ENCODE assay signal across 16 cellular contexts in the genomic region with DNA sequence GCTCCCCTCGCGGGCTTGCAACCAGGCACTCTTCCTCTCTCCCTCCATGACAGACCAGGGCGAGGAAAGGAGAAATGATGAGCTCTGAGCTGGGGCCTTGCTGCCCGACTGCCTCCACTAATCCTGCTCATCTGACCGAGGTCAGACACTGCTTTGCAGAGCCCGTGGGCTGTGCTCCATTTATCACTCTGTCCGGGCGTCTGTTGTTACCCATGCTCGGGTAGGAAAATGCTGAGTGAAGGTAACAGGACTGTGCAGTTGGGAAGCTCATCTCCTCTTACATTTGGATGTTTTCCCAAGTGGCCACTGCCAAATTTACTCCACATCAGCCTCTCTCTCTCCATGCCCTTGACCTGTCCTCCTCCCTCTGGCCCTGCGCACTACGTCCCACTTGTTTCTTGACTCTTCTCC. TPM values are rescaled to one million over a fixed set of nuclear protein-coding genes. Genes with fewer than 3 reads are reported as not detected.
DNase-seq lines count a peak whose midpoint lies in the region; ATAC-seq and TF ChIP-seq lines count a peak whose summit lies in the region.
"Had no signal": no experiment of that assay in that cellular context is flagged by ENCODE, and none has a peak within 500 bp of the region (broad histone marks: within the 10 kb centered on the region; RNA-seq: fewer than 3 reads in every experiment).

No MANE protein-coding gene starts in this region.

- no peaks in the 10 kb centered on the region for H4K20me1 ChIP-seq in H9 (ENCODE audit: control insufficient read depth, insufficient read depth, insufficient read length)

- CTCF ChIA-PET in Caco-2 (lab: Charles Lee): interaction anchor here (0.6 kb wide), 1 partner anchor 72 kb away, joined by 3 read pairs; no protein-coding TSS in a partner anchor

- no peak overlapping the region for H3K56ac ChIP-seq in H9 (ENCODE audit: insufficient read length, low read depth, low read length)

- H2BK5ac ChIP-seq in H9 (ENCODE audit: insufficient read length, low read length): no peak overlapping the region

- H3K9me3 Mint-ChIP-seq in H9 (no peaks in the 10 kb centered on the region), natural killer cell (no peaks in the 10 kb centered on the region), Caco-2 (ENCODE audit: unreplicated experiment) (no peaks in the 10 kb centered on the region)
- H3K9me3 Mint-ChIP-seq: activated CD4-positive, alpha-beta T cell treated with anti-CD3 and anti-CD28 coated beads, Interleukin-2, amount 10 ng/mL, durations not matched to agents 7 days and 5 days had no signal

- TF ChIP-seq CTCF in H9 (conservative IDR thresholded peaks at IDR 0.05) (no peak), psoas muscle (IDR thresholded peaks at IDR 0.05) (no peak), natural killer cell (IDR thresholded peaks at IDR 0.05) (no peak), Caco-2 (IDR thresholded peaks at IDR 0.05; ENCODE audit: insufficient read depth in 1 of 2, low read depth in 1 of 2, low read length in 1 of 2, severe bottlenecking in 1 of 2, unreplicated experiment in 1 of 2) (no peak)

- no peak overlapping the region for H3K4me3 ChIP-seq in right cardiac atrium (ENCODE audit: low read length)
- no peak overlapping the region for H3K4me3 ChIP-seq in psoas muscle
- no peak overlapping the region for H3K4me3 ChIP-seq in Caco-2 (ENCODE audit: low read depth, low read length)

- DNase-seq in H9 (no peak), amniotic epithelial cell (ENCODE audit: low read depth) (peak; percentile 64), right cardiac atrium (no peak), psoas muscle (no peak), natural killer cell (no peak), DMS79 treated with DMSO at 0.1 percent for 48 hours (lab: John Stamatoyannopoulos, UW) (no peak), Caco-2 (no peak)
- DNase-seq: activated CD4-positive, alpha-beta T cell treated with anti-CD3 and anti-CD28 coated beads, Interleukin-2, amount 10 ng/mL, durations not matched to agents 7 days and 5 days; amniotic stem cell; central memory CD4-positive, alpha-beta T cell; MM.1S; NCI-H1694; NCI-H2171 treated with DMSO at 0.1 percent for 48 hours; SHP77 treated with DMSO at 0.1 percent for 48 hours; stimulated activated CD8-positive, alpha-beta memory T cell treated with anti-CD3 and anti-CD28 coated beads, Interleukin-4, amount 100 ng/mL, for 48 hours had no signal

- H3K27me3 Mint-ChIP-seq in H9 (ENCODE audit: low read depth) (no peaks in the 10 kb centered on the region), natural killer cell (ENCODE audit: low read depth in 2 of 2) (peaks cover 0 to 4% of the 10 kb centered on the region in 2 donors), Caco-2 (ENCODE audit: insufficient read depth, unreplicated experiment) (peaks cover 5% of the 10 kb centered on the region)
- H3K27me3 Mint-ChIP-seq: activated CD4-positive, alpha-beta T cell treated with anti-CD3 and anti-CD28 coated beads, Interleukin-2, amount 10 ng/mL, durations not matched to agents 7 days and 5 days had no signal

- H3K4ac ChIP-seq in H9 (ENCODE audit: low read depth, low read length): no peak overlapping the region

- H2AFZ ChIP-seq in H9 (ENCODE audit: low read length): no peak overlapping the region

- no peak overlapping the region for H4K5ac ChIP-seq in H9 (ENCODE audit: insufficient read length, low read depth, low read length)

- no peak overlapping the region for H2AK5ac ChIP-seq in H9 (ENCODE audit: insufficient read length, low read length)

- no peak overlapping the region for H3K9ac ChIP-seq in H9 (ENCODE audit: extremely low read depth, insufficient read length, low read length)

- intact Hi-C loops in right cardiac atrium (cut with DNase I): no loop called here
- intact Hi-C loops in psoas muscle (cut with DNase I): loop anchor here in 1 of 2 donors (5.0 kb wide), 1 partner anchor 40 kb away; no protein-coding TSS in a partner anchor
- intact Hi-C loops in natural killer cell (cut with micrococcal nuclease): no loop called here
- intact Hi-C loops in Caco-2 (cut with micrococcal nuclease; ENCODE audit: unreplicated experiment): no loop called here

- H3T11ph ChIP-seq in H9 (ENCODE audit: low read length): no peak overlapping the region

- H3K4me1 ChIP-seq in H9 (ENCODE audit: insufficient read depth, low read length) (peaks cover 1% of the 10 kb centered on the region; the same call in 1 of the 2 replicates), right cardiac atrium (ENCODE audit: control insufficient read depth, insufficient read depth, low read length) (peaks cover 20% of the 10 kb centered on the region), psoas muscle (peaks cover 61% of the 10 kb centered on the region), Caco-2 (no peaks in the 10 kb centered on the region)

- no peaks in the 10 kb centered on the region for H3K79me1 ChIP-seq in H9 (ENCODE audit: insufficient read depth, low read depth, low read length, poor library complexity, severe bottlenecking)

- H4K8ac ChIP-seq in H9 (replicated peaks; ENCODE audit: insufficient read length, low read depth, low read length): no peak overlapping the region

- no peak overlapping the region for H2BK20ac ChIP-seq in H9 (ENCODE audit: low read depth, low read length, poor library complexity, severe bottlenecking)

- H3K14ac ChIP-seq in H9 (ENCODE audit: insufficient read depth, low read length): no peak overlapping the region

- no peak overlapping the region for H2BK12ac ChIP-seq in H9 (ENCODE audit: insufficient read length, low read depth, low read length)

- no peaks in the 10 kb centered on the region for H3K9me3 ChIP-seq in H9 (ENCODE audit: control insufficient read depth, low read depth, low read length)
- H3K9me3 ChIP-seq in right cardiac atrium (ENCODE audit: control insufficient read depth, low read length): no peaks in the 10 kb centered on the region
- no peaks in the 10 kb centered on the region for H3K9me3 ChIP-seq in psoas muscle
- no peaks in the 10 kb centered on the region for H3K9me3 ChIP-seq in Caco-2

- no peaks in the 10 kb centered on the region for H3K23me2 ChIP-seq in H9 (ENCODE audit: insufficient read length, low read depth, low read length, poor library complexity, severe bottlenecking)

- H3K27me3 ChIP-seq in H9 (ENCODE audit: insufficient read depth, low read length): no peaks in the 10 kb centered on the region
- no peaks in the 10 kb centered on the region for H3K27me3 ChIP-seq in right cardiac atrium (ENCODE audit: control insufficient read depth, insufficient read depth)
- no peaks in the 10 kb centered on the region for H3K27me3 ChIP-seq in psoas muscle (ENCODE audit: insufficient read depth in 3 of 3, low read length in 2 of 3)
- H3K27me3 ChIP-seq in Caco-2 (replicated peaks; ENCODE audit: control insufficient read depth, insufficient read depth, low read length): no peaks in the 10 kb centered on the region

- no peak overlapping the region for H3K23ac ChIP-seq in H9 (ENCODE audit: insufficient read length, low read depth, low read length)

- no peak overlapping the region for H2BK120ac ChIP-seq in H9 (ENCODE audit: low read depth, low read length, poor library complexity, severe bottlenecking)

- peak in 1 of 2 donors; percentile 45 for ATAC-seq in right cardiac atrium
- ATAC-seq in psoas muscle: peak; percentile 79 to 86 (median 82)
- ATAC-seq in natural killer cell: no peak

- H4K91ac ChIP-seq in H9 (ENCODE audit: insufficient read length, low read depth, low read length): no peak overlapping the region

- peaks cover 31 to 32% of the 10 kb centered on the region in 2 experiments for H3K4me1 Mint-ChIP-seq in H9
- no peaks in the 10 kb centered on the region for H3K4me1 Mint-ChIP-seq in natural killer cell
- no peaks in the 10 kb centered on the region for H3K4me1 Mint-ChIP-seq in Caco-2 (ENCODE audit: low read depth, unreplicated experiment)
- H3K4me1 Mint-ChIP-seq: activated CD4-positive, alpha-beta T cell treated with anti-CD3 and anti-CD28 coated beads, Interleukin-2, amount 10 ng/mL, durations not matched to agents 7 days and 5 days had no signal

- H3K4me2 ChIP-seq in H9 (ENCODE audit: insufficient read depth, insufficient read length, low read length): no peak overlapping the region

- H3K4me3 Mint-ChIP-seq in H9 (no peak overlapping the region), natural killer cell (no peak overlapping the region), Caco-2 (ENCODE audit: unreplicated experiment) (no peak overlapping the region)
- H3K4me3 Mint-ChIP-seq: activated CD4-positive, alpha-beta T cell treated with anti-CD3 and anti-CD28 coated beads, Interleukin-2, amount 10 ng/mL, durations not matched to agents 7 days and 5 days had no signal

- peaks cover 0 to 7% (median under 1%) of the 10 kb centered on the region in 3 experiments; a peak in 3 of 7 replicates for H3K36me3 Mint-ChIP-seq in H9 (ENCODE audit: insufficient read depth in 1 of 3, low read depth in 3 of 3)
- H3K36me3 Mint-ChIP-seq in natural killer cell: no peaks in the 10 kb centered on the region
- no peaks in the 10 kb centered on the region for H3K36me3 Mint-ChIP-seq in Caco-2 (ENCODE audit: insufficient read depth, unreplicated experiment)

- no peak overlapping the region for H3K27ac ChIP-seq in H9 (ENCODE audit: insufficient read length, low read depth, low read length)
- peak overlapping the region; percentile 32 for H3K27ac ChIP-seq in right cardiac atrium (ENCODE audit: low read length)
- H3K27ac ChIP-seq in psoas muscle: peak overlapping the region; percentile 66
- H3K27ac ChIP-seq: C4-2B had no signal

- no peak overlapping the region for H3K18ac ChIP-seq in H9 (ENCODE audit: insufficient read length, low read depth, low read length)

- peak overlapping the region in 2 of 3 experiments; percentile 2 to 49; a peak in 2 of 7 replicates for H3K27ac Mint-ChIP-seq in H9
- no peak overlapping the region for H3K27ac Mint-ChIP-seq in natural killer cell
- H3K27ac Mint-ChIP-seq in Caco-2 (ENCODE audit: unreplicated experiment): no peak overlapping the region
- H3K27ac Mint-ChIP-seq: activated CD4-positive, alpha-beta T cell treated with anti-CD3 and anti-CD28 coated beads, Interleukin-2, amount 10 ng/mL, durations not matched to agents 7 days and 5 days had no signal

- H2BK15ac ChIP-seq in H9 (ENCODE audit: low read depth, low read length): no peak overlapping the region

- no TSS peak for BruUV-seq in Caco-2 (replicated peaks; lab: Mats Ljungman, UMichigan)

- H3K79me2 ChIP-seq in H9 (ENCODE audit: insufficient read depth, low read length): peaks cover 3% of the 10 kb centered on the region; the same call in 1 of the 2 replicates

- H3K36me3 ChIP-seq in psoas muscle (ENCODE audit: insufficient read depth in 1 of 2, low read depth in 1 of 2) (no peaks in the 10 kb centered on the region), Caco-2 (ENCODE audit: control insufficient read depth, insufficient read depth, low read length) (no peaks in the 10 kb centered on the region)

- no CpG with 5 or more reads among the region's 11 CpGs for WGBS in H9 (ENCODE audit: extremely low coverage, insufficient read length, low lambda C conversion rate)
- 65% methylated on average over 11 of the region's 11 CpGs for WGBS in right cardiac atrium
- WGBS in psoas muscle, 3 donors: 35 to 47% (median 38%) methylated on average over 11 of the region's 11 CpGs

- POLR2A ChIA-PET in Caco-2 (lab: Charles Lee): interaction anchor here (0.6 kb wide), 1 partner anchor 156 kb away, joined by 3 read pairs; no protein-coding TSS in a partner anchor

RNA-seq across cellular contexts. Expression of gene RPS6KA2, which starts 14.6 kb away (rescaled TPM):
- total RNA-seq in H9 (2021) (10.4 and 12.3 TPM in 2 replicates), right cardiac atrium (10 to 100 TPM; 53.1 to 80.9 (median 67.9) TPM), psoas muscle (10 to 100 TPM; 14.2 to 40.4 (median 28.4) TPM), natural killer cell (1 to 10 TPM; 2.8 to 4.5 (median 2.9) TPM), Caco-2 (2022) (5.5 and 5.6 TPM in 2 replicates)
- polyA plus RNA-seq in right cardiac atrium (34.0 TPM), psoas muscle (10 to 100 TPM in 1 of 3 donors, 1 to 10 TPM in 2; 7.8 to 26.7 (median 8.0) TPM)

RNA-seq across cellular contexts. Expression of gene RAMACL, which starts 26.0 kb away (rescaled TPM):
- total RNA-seq in H9 (2021) (0.28 and 0.29 TPM in 2 replicates), right cardiac atrium (1 to 10 TPM in 1 of 4 donors, under 1 TPM in 3; 0.31 to 1.0 (median 0.61) TPM), psoas muscle (1 to 10 TPM in 1 of 4 donors, under 1 TPM in 3; 0.17 to 1.3 (median 0.72) TPM), natural killer cell (1 to 10 TPM in 2 of 3 donors, under 1 TPM in 1; 0.68 to 5.6 (median 1.1) TPM), Caco-2 (2022) (0.20 and 0.39 TPM in 2 replicates)
- polyA plus RNA-seq in right cardiac atrium (0.38 TPM), psoas muscle (under 1 TPM; 0.25 to 0.48 (median 0.38) TPM)

Comparison
In these comparisons a context has a peak if more than half of its experiments do, and no peak if none do; other contexts are left out.
1. H3K27ac Mint-ChIP-seq: peak in H9 (2 of 3); none in natural killer cell (0 of 2) and Caco-2 (single experiment).
2. ATAC-seq: peak in psoas muscle (4 of 4); none in natural killer cell (0 of 3).